ENCODE assay signal across 24 cellular contexts in the genomic region with DNA sequence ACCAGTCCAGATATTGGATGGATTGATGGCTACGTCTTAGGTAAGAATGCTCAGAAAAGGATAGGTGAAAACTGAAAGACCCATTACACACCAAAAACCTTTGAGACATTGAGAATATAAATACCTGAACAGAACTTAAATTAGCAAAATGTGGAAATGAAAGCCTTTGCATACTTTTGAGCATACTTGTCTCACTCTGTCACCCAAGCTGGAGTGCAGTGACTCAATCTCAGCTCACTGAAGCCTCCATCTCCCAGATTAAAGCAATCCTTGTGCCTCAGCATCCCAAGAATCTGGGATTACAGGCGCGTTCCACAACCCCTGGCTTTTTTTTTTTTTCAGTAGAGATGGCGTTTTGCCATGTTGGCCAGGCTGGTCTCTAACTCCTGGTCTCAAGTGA.
"Had no signal": no experiment of that assay in that cellular context is flagged by ENCODE, and none has a peak within 500 bp of the region (broad histone marks: within the 10 kb centered on the region; RNA-seq: fewer than 3 reads in every experiment).

No MANE protein-coding gene starts in this region.

- H3K27ac ChIP-seq: adrenal gland, ascending aorta, brain microvascular endothelial cell, coronary artery, dorsolateral prefrontal cortex, VCaP had no signal

- H3K36me3 ChIP-seq: adrenal gland, ascending aorta, brain microvascular endothelial cell had no signal

- H3K27me3 ChIP-seq: adrenal gland, ascending aorta, brain microvascular endothelial cell had no signal

- H3K4me1 ChIP-seq: adrenal gland, ascending aorta had no signal

- DNase-seq: activated CD4-positive, alpha-beta T cell treated with anti-CD3 and anti-CD28 coated beads for 1 hour; activated CD4-positive, alpha-beta T cell treated with anti-CD3 and anti-CD28 coated beads for 4 hours; activated CD4-positive, alpha-beta T cell treated with anti-CD3 and anti-CD28 coated beads, Interleukin-2, amount 50 U/mL, for 1 hour; activated CD4-positive, alpha-beta T cell treated with anti-CD3 and anti-CD28 coated beads, Interleukin-2, amount 50 U/mL, for 48 hours; activated CD8-positive, alpha-beta memory T cell treated with anti-CD3 and anti-CD28 coated beads for 24 hours; activated CD8-positive, alpha-beta T cell treated with anti-CD3 and anti-CD28 coated beads for 36 hours; activated effector memory CD4-positive, alpha-beta T cell treated with Interleukin-2 at 50 U/mL for 16 hours; activated gamma-delta T cell treated with Interleukin-2 at 50 U/mL for 16 hours; activated naive CD4-positive, alpha-beta T cell treated with Interleukin-2 at 50 U/mL for 16 hours; activated naive CD8-positive, alpha-beta T cell treated with anti-CD3 and anti-CD28 coated beads for 36 hours; activated naive CD8-positive, alpha-beta T cell treated with anti-CD3 and anti-CD28 coated beads, Interleukin-2, amount 50 U/mL, for 24 hours; activated T-cell treated with anti-CD3 and anti-CD28 coated beads, Interleukin-2, amount 50 U/mL, for 4 hours; adrenal gland; brain microvascular endothelial cell; dorsolateral prefrontal cortex; effector memory CD4-positive, alpha-beta T cell; endodermal cell; foreskin fibroblast; head of caudate nucleus; T-cell; T1000 had no signal

- H3K4me3 ChIP-seq: adrenal gland, ascending aorta, coronary artery, dorsolateral prefrontal cortex had no signal
